Comparison of ENCODE assay signal across 1 cellular context in the genomic region with DNA sequence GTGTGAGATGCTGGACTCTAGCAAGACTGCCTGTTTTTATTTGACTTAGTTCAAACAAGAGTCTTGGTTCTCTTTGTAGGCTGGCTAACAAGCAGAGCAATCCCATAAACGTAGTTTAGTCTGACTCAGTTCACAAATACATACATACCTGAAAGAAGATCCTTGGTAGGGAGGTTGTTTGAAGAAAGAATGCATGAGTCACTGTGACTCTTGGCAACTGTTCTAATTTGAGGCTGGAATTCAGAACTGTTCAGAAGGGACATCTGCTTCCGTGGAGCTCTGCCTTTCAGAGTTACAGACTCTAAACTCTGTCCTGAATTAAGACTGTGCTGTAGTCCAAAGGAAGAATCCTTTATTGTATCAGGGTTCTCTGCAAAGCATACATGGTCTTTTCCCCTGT.
TF ChIP-seq lines count a peak whose summit lies in the region.

No MANE protein-coding gene starts in this region.

TF ChIP-seq in SK-N-SH, 30 proteins besides CTCF, POLR2A, EP300 and RAD21 (continued from another document):
- TF ChIP-seq MAX (IDR thresholded peaks at IDR 0.05; ENCODE audit: low read depth) (peak; percentile 69), RCOR1 (IDR thresholded peaks at IDR 0.05; ENCODE audit: low read length) (no peak), JUND (IDR thresholded peaks at IDR 0.05) (peak; percentile 95), TEAD4 (IDR thresholded peaks at IDR 0.05; ENCODE audit: borderline replicate concordance, insufficient read depth) (peak; percentile 92)
